ENCODE assay signal across 1 cellular context in the genomic region with DNA sequence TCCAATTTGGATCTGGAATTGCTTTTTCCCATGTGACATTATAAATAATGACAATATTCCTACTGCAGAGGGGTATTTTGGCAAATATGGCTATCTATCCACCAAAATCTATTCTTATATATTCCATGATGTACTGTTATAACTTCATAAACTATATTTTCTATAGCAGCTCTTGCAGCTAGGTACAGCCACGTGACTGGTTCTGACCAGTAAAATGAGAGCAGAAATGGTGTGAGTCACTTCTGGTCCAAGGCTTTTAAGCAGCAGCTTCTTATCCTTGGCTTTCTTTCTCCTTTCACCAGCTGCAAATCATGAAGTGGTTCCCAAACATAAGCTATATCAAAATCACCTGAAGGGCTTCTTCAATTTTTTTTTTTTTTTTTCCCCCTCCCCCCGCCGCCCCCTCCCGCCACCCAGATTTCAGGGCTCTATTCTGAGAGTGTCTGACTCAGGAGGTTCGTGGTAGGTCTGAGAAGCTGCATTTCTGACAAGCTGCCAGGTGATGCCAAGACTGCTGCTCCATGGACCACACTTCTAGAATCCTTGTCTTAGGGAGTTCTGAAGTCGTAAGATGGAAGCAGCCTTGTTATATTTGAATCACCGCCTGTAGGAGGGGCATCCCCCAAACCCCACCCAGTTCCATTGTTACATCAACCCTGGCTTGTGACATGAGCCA.
TF ChIP-seq lines count a peak whose summit lies in the region.

No MANE protein-coding gene starts in this region.

TF ChIP-seq in K562, 482 proteins besides CTCF, POLR2A, EP300 and RAD21 (continued from another document):
- TF ChIP-seq, protein P1, sequence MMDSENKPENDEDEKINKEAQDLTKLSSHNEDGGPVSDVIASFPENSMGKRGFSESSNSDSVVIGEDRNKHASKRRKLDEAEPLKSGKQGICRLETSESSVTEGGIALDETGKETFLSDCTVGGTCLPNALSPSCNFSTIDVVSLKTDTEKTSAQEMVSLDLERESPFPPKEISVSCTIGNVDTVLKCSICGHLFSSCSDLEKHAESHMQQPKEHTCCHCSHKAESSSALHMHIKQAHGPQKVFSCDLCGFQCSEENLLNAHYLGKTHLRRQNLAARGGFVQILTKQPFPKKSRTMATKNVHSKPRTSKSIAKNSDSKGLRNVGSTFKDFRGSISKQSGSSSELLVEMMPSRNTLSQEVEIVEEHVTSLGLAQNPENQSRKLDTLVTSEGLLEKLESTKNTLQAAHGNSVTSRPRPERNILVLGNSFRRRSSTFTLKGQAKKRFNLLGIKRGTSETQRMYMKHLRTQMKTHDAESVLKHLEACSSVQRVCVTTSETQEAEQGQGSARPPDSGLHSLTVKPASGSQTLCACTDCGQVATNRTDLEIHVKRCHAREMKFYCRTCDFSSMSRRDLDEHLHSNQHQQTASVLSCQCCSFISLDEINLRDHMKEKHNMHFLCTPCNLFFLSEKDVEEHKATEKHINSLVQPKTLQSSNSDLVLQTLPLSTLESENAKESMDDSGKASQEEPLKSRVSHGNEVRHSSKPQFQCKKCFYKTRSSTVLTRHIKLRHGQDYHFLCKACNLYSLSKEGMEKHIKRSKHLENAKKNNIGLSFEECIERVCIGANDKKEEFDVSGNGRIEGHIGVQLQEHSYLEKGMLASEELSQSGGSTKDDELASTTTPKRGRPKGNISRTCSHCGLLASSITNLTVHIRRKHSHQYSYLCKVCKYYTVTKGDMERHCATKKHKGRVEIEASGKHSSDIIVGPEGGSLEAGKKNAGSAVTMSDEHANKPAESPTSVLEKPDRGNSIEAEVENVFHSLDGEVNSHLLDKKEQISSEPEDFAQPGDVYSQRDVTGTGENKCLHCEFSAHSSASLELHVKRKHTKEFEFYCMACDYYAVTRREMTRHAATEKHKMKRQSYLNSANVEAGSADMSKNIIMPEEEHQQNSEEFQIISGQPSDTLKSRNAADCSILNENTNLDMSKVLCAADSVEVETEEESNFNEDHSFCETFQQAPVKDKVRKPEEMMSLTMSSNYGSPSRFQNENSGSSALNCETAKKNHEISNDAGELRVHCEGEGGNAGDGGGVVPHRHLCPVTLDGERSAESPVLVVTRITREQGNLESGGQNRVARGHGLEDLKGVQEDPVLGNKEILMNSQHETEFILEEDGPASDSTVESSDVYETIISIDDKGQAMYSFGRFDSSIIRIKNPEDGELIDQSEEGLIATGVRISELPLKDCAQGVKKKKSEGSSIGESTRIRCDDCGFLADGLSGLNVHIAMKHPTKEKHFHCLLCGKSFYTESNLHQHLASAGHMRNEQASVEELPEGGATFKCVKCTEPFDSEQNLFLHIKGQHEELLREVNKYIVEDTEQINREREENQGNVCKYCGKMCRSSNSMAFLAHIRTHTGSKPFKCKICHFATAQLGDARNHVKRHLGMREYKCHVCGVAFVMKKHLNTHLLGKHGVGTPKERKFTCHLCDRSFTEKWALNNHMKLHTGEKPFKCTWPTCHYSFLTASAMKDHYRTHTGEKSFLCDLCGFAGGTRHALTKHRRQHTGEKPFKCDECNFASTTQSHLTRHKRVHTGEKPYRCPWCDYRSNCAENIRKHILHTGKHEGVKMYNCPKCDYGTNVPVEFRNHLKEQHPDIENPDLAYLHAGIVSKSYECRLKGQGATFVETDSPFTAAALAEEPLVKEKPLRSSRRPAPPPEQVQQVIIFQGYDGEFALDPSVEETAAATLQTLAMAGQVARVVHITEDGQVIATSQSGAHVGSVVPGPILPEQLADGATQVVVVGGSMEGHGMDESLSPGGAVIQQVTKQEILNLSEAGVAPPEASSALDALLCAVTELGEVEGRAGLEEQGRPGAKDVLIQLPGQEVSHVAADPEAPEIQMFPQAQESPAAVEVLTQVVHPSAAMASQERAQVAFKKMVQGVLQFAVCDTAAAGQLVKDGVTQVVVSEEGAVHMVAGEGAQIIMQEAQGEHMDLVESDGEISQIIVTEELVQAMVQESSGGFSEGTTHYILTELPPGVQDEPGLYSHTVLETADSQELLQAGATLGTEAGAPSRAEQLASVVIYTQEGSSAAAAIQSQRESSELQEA (IDR thresholded peaks at IDR 0.05; ENCODE audit: low read depth): no peak
- TF ChIP-seq, protein P2, sequence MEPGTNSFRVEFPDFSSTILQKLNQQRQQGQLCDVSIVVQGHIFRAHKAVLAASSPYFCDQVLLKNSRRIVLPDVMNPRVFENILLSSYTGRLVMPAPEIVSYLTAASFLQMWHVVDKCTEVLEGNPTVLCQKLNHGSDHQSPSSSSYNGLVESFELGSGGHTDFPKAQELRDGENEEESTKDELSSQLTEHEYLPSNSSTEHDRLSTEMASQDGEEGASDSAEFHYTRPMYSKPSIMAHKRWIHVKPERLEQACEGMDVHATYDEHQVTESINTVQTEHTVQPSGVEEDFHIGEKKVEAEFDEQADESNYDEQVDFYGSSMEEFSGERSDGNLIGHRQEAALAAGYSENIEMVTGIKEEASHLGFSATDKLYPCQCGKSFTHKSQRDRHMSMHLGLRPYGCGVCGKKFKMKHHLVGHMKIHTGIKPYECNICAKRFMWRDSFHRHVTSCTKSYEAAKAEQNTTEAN (CRISPR knock-in tag; IDR thresholded peaks at IDR 0.05): no peak
- TF ChIP-seq HMGN3 (IDR thresholded peaks at IDR 0.05; ENCODE audit: borderline replicate concordance, extremely low read depth, insufficient read length, low read depth, low read length): no peak
- TF ChIP-seq, protein P3, sequence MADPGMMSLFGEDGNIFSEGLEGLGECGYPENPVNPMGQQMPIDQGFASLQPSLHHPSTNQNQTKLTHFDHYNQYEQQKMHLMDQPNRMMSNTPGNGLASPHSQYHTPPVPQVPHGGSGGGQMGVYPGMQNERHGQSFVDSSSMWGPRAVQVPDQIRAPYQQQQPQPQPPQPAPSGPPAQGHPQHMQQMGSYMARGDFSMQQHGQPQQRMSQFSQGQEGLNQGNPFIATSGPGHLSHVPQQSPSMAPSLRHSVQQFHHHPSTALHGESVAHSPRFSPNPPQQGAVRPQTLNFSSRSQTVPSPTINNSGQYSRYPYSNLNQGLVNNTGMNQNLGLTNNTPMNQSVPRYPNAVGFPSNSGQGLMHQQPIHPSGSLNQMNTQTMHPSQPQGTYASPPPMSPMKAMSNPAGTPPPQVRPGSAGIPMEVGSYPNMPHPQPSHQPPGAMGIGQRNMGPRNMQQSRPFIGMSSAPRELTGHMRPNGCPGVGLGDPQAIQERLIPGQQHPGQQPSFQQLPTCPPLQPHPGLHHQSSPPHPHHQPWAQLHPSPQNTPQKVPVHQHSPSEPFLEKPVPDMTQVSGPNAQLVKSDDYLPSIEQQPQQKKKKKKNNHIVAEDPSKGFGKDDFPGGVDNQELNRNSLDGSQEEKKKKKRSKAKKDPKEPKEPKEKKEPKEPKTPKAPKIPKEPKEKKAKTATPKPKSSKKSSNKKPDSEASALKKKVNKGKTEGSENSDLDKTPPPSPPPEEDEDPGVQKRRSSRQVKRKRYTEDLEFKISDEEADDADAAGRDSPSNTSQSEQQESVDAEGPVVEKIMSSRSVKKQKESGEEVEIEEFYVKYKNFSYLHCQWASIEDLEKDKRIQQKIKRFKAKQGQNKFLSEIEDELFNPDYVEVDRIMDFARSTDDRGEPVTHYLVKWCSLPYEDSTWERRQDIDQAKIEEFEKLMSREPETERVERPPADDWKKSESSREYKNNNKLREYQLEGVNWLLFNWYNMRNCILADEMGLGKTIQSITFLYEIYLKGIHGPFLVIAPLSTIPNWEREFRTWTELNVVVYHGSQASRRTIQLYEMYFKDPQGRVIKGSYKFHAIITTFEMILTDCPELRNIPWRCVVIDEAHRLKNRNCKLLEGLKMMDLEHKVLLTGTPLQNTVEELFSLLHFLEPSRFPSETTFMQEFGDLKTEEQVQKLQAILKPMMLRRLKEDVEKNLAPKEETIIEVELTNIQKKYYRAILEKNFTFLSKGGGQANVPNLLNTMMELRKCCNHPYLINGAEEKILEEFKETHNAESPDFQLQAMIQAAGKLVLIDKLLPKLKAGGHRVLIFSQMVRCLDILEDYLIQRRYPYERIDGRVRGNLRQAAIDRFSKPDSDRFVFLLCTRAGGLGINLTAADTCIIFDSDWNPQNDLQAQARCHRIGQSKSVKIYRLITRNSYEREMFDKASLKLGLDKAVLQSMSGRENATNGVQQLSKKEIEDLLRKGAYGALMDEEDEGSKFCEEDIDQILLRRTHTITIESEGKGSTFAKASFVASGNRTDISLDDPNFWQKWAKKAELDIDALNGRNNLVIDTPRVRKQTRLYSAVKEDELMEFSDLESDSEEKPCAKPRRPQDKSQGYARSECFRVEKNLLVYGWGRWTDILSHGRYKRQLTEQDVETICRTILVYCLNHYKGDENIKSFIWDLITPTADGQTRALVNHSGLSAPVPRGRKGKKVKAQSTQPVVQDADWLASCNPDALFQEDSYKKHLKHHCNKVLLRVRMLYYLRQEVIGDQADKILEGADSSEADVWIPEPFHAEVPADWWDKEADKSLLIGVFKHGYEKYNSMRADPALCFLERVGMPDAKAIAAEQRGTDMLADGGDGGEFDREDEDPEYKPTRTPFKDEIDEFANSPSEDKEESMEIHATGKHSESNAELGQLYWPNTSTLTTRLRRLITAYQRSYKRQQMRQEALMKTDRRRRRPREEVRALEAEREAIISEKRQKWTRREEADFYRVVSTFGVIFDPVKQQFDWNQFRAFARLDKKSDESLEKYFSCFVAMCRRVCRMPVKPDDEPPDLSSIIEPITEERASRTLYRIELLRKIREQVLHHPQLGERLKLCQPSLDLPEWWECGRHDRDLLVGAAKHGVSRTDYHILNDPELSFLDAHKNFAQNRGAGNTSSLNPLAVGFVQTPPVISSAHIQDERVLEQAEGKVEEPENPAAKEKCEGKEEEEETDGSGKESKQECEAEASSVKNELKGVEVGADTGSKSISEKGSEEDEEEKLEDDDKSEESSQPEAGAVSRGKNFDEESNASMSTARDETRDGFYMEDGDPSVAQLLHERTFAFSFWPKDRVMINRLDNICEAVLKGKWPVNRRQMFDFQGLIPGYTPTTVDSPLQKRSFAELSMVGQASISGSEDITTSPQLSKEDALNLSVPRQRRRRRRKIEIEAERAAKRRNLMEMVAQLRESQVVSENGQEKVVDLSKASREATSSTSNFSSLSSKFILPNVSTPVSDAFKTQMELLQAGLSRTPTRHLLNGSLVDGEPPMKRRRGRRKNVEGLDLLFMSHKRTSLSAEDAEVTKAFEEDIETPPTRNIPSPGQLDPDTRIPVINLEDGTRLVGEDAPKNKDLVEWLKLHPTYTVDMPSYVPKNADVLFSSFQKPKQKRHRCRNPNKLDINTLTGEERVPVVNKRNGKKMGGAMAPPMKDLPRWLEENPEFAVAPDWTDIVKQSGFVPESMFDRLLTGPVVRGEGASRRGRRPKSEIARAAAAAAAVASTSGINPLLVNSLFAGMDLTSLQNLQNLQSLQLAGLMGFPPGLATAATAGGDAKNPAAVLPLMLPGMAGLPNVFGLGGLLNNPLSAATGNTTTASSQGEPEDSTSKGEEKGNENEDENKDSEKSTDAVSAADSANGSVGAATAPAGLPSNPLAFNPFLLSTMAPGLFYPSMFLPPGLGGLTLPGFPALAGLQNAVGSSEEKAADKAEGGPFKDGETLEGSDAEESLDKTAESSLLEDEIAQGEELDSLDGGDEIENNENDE (IDR thresholded peaks at IDR 0.05; ENCODE audit: low read depth, low read length): no peak
